ENCODE assay signal across 17 cellular contexts in genomic region chr2:219959471-219959870, GRCh38.
DNase-seq lines count a peak whose midpoint lies in the region; ATAC-seq and TF ChIP-seq lines count a peak whose summit lies in the region.
"Had no signal": no experiment of that assay in that cellular context is flagged by ENCODE, and none has a peak within 500 bp of the region (broad histone marks: within the 10 kb centered on the region; RNA-seq: fewer than 3 reads in every experiment).

No MANE protein-coding gene starts in this region.

- peaks cover 1% of the 10 kb centered on the region for H3K36me3 Mint-ChIP-seq in progenitor cell of endocrine pancreas (ENCODE audit: insufficient read depth)
- peaks cover 4% of the 10 kb centered on the region; the same call in 1 of the 3 replicates for H3K36me3 Mint-ChIP-seq in GM23338 (ENCODE audit: low read depth)

- no peak overlapping the region for H3K4me3 Mint-ChIP-seq in progenitor cell of endocrine pancreas (ENCODE audit: low read depth)
- no peak overlapping the region for H3K4me3 Mint-ChIP-seq in GM23338

- H3K27ac ChIP-seq in GM23248 (no peak overlapping the region), brain microvascular endothelial cell (no peak overlapping the region), GM23338 (ENCODE audit: low read depth) (no peak overlapping the region)
- H3K27ac ChIP-seq: C4-2B, RWPE1 had no signal

- H3K27me3 ChIP-seq in GM23248 (replicated peaks; ENCODE audit: insufficient read depth) (no peaks in the 10 kb centered on the region; the same call in 1 of the 2 replicates), brain microvascular endothelial cell (replicated peaks) (no peaks in the 10 kb centered on the region), H7 (ENCODE audit: control insufficient read depth, insufficient read depth, low read length) (peaks cover 14% of the 10 kb centered on the region), GM23338 (ENCODE audit: insufficient read depth) (peaks cover 19% of the 10 kb centered on the region)

- H3K4me2 ChIP-seq in GM23248 (ENCODE audit: unreplicated experiment) (no peak overlapping the region), GM23338 (no peak overlapping the region)

- H3K36me3 ChIP-seq in GM23248 (ENCODE audit: low read depth) (no peaks in the 10 kb centered on the region), brain microvascular endothelial cell (replicated peaks) (no peaks in the 10 kb centered on the region), H7 (replicated peaks; ENCODE audit: control insufficient read depth, insufficient read depth, low read length) (no peaks in the 10 kb centered on the region), GM23338 (ENCODE audit: insufficient read depth) (no peaks in the 10 kb centered on the region)

- H3K27ac Mint-ChIP-seq in progenitor cell of endocrine pancreas (peak overlapping the region; percentile 35), GM23338 (no peak overlapping the region)

- H3K9me3 Mint-ChIP-seq in progenitor cell of endocrine pancreas (ENCODE audit: low read depth) (peaks cover 3% of the 10 kb centered on the region), GM23338 (peaks cover 13% of the 10 kb centered on the region)

- H3K79me2 ChIP-seq in GM23248 (ENCODE audit: insufficient read depth) (no peaks in the 10 kb centered on the region), GM23338 (replicated peaks; ENCODE audit: insufficient read depth) (no peaks in the 10 kb centered on the region)

- H3K4me3 ChIP-seq in GM23248 (no peak overlapping the region), brain microvascular endothelial cell (ENCODE audit: low read depth, low read length) (no peak overlapping the region), H7 (ENCODE audit: insufficient read depth, low read depth, low read length) (no peak overlapping the region), GM23338 (no peak overlapping the region)

- WGBS in GM23248 (ENCODE audit: low coverage in 1 of 2, low lambda C conversion rate in 2 of 2, missing lambda C conversion rate in 2 of 2), 2 experiments: 15 to 22% methylated on average over 4 of the region's 4 CpGs

- H3K27me3 Mint-ChIP-seq in progenitor cell of endocrine pancreas (peaks cover 3% of the 10 kb centered on the region), GM23338 (ENCODE audit: insufficient read depth, low read depth, poor library complexity) (peaks cover 10% of the 10 kb centered on the region)

- no peak for TF ChIP-seq CTCF in brain microvascular endothelial cell (IDR thresholded peaks at IDR 0.05; ENCODE audit: low read depth, low read length, missing control alignments)
- no peak for TF ChIP-seq CTCF in progenitor cell of endocrine pancreas (IDR thresholded peaks at IDR 0.05; ENCODE audit: unreplicated experiment)
- no peak for TF ChIP-seq CTCF in GM23338 (conservative IDR thresholded peaks at IDR 0.05; ENCODE audit: low read depth in 2 of 2)

- H2AFZ ChIP-seq in GM23248 (no peak overlapping the region), GM23338 (no peak overlapping the region)

- no peaks in the 10 kb centered on the region for H3K9me3 ChIP-seq in GM23248 (ENCODE audit: low read depth)

- H4K20me1 ChIP-seq in GM23248 (ENCODE audit: insufficient read depth) (no peaks in the 10 kb centered on the region), GM23338 (replicated peaks; ENCODE audit: insufficient read depth) (no peaks in the 10 kb centered on the region)

- no peak for ATAC-seq in GM23338

- H3K4me1 Mint-ChIP-seq in progenitor cell of endocrine pancreas (ENCODE audit: low read depth): peaks cover 8% of the 10 kb centered on the region
- peaks cover 12% of the 10 kb centered on the region for H3K4me1 Mint-ChIP-seq in GM23338

- H3K9ac ChIP-seq in GM23248: no peak overlapping the region

- H3K4me1 ChIP-seq in GM23248 (ENCODE audit: insufficient read depth): no peaks in the 10 kb centered on the region
- H3K4me1 ChIP-seq in GM23338 (ENCODE audit: insufficient read depth): peaks cover 9% of the 10 kb centered on the region

- H3F3A ChIP-seq in GM23248 (ENCODE audit: insufficient read depth) (no peaks in the 10 kb centered on the region), GM23338 (replicated peaks; ENCODE audit: low read depth) (no peaks in the 10 kb centered on the region)

- no peaks in the 10 kb centered on the region for H3K9me2 ChIP-seq in GM23248 (ENCODE audit: insufficient read depth)
- no peaks in the 10 kb centered on the region for H3K9me2 ChIP-seq in GM23338 (ENCODE audit: insufficient read depth)

- in situ Hi-C loops in GM23248 (cut with MboI): no loop called here
- in situ Hi-C loops in brain microvascular endothelial cell (cut with HindIII; ENCODE audit: low pct_ligation_motif_present, low sequenced_read_pairs): no loop called here

- DNase-seq in GM23248: peak; percentile 65
- DNase-seq in LHCN-M2 (ENCODE audit: low read depth): peak; percentile 18
- peak; percentile 11 for DNase-seq in brain microvascular endothelial cell
- DNase-seq in progenitor cell of endocrine pancreas (ENCODE audit: low spot score, unreplicated experiment): no peak
- no peak for DNase-seq in H7
- no peak for DNase-seq in GM23338 (ENCODE audit: low spot score)
- no peak for DNase-seq in germinal center (ENCODE audit: low spot score)
- DNase-seq: AML-193, DMS79 treated with DMSO at 0.1 percent for 48 hours, GDM1, Kasumi-1, NCI-H187 treated with DMSO at 0.1 percent for 48 hours, NCI-H2227 treated with DMSO at 0.1 percent for 48 hours, NCI-H524 treated with DMSO at 0.1 percent for 48 hours, T-helper 1 cell had no signal

TF ChIP-seq in GM23338, 12 proteins besides CTCF, POLR2A, EP300 and RAD21 (continues in another document):
- TF ChIP-seq ZNF331 (CRISPR knock-in tag; IDR thresholded peaks at IDR 0.05; ENCODE audit: low read depth) (no peak), POLR2AphosphoS5 (IDR thresholded peaks at IDR 0.05; ENCODE audit: low read depth) (no peak), EZH2 (IDR thresholded peaks at IDR 0.05; ENCODE audit: low read depth, unreplicated experiment) (no peak), NANOG (IDR thresholded peaks at IDR 0.05; ENCODE audit: borderline replicate concordance) (no peak), EZH2phosphoT487 (IDR thresholded peaks at IDR 0.05; ENCODE audit: unreplicated experiment) (no peak), ZNF462 (CRISPR knock-in tag; IDR thresholded peaks at IDR 0.05) (no peak), JUNB (IDR thresholded peaks at IDR 0.05; ENCODE audit: unreplicated experiment) (no peak)

Comparison
In these comparisons a context has a peak if more than half of its experiments do, and no peak if none do; other contexts are left out.
1. DNase-seq: peak in GM23248 (single experiment), LHCN-M2 (single experiment) and brain microvascular endothelial cell (single experiment); none in progenitor cell of endocrine pancreas (single experiment), H7 (single experiment), GM23338 (single experiment) and germinal center (single experiment).